ENCODE assay signal across 2 cellular contexts in the genomic region with DNA sequence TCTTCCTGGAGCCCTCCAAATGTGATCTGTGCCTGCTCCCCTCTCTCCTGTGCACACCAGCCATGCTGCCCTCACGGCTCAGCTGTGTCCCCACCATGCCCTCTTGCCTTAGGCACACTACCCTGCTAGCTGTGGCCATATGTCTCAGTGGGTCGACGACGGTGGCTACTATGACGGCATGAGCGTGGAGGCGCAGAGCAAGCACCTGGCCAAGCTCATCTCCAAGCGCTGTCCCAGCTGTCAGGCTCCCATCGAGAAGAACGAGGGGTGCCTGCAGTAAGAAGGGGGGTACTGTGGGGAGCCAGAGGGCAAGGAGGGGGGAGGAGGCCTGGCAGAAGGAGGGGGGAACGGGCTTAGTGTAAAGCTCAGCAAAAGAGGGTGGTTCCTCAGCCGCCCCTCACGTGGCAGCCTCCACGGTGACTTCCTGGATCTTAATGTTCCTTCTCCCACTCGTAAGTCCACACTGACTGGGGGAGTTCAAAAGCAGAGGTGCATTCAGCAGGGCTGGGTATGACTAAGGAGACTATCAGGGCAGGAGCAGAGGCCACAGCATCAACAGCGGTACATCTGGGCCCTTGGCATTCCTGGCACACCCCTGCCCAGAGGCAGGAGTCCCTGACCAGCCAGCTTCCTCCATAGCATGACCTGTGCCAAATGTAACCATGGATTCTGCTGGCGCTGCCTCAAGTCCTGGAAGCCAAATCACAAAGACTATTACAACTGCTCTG.
TF ChIP-seq lines count a peak whose summit lies in the region.

No MANE protein-coding gene starts in this region.

TF ChIP-seq in SK-N-SH treated with all-trans-retinoic acid at 6 μM for 48 hours, 23 proteins besides CTCF, POLR2A, EP300 and RAD21 (continues in another document):
- TF ChIP-seq, protein P1, sequence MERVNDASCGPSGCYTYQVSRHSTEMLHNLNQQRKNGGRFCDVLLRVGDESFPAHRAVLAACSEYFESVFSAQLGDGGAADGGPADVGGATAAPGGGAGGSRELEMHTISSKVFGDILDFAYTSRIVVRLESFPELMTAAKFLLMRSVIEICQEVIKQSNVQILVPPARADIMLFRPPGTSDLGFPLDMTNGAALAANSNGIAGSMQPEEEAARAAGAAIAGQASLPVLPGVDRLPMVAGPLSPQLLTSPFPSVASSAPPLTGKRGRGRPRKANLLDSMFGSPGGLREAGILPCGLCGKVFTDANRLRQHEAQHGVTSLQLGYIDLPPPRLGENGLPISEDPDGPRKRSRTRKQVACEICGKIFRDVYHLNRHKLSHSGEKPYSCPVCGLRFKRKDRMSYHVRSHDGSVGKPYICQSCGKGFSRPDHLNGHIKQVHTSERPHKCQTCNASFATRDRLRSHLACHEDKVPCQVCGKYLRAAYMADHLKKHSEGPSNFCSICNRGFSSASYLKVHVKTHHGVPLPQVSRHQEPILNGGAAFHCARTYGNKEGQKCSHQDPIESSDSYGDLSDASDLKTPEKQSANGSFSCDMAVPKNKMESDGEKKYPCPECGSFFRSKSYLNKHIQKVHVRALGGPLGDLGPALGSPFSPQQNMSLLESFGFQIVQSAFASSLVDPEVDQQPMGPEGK (CRISPR knock-in tag; IDR thresholded peaks at IDR 0.05; ENCODE audit: borderline replicate concordance), result no peak
- TF ChIP-seq ZNF70 (CRISPR knock-in tag; IDR thresholded peaks at IDR 0.05) (no peak), ARNTL (CRISPR knock-in tag; IDR thresholded peaks at IDR 0.05; ENCODE audit: borderline replicate concordance, low read depth) (no peak), RARB (CRISPR knock-in tag; IDR thresholded peaks at IDR 0.05) (no peak), TOX (CRISPR knock-in tag; IDR thresholded peaks at IDR 0.05; ENCODE audit: borderline replicate concordance) (no peak), ZC3H10 (CRISPR knock-in tag; IDR thresholded peaks at IDR 0.05) (no peak), ISL1 (CRISPR knock-in tag; IDR thresholded peaks at IDR 0.05) (no peak), GLIS3 (CRISPR knock-in tag; IDR thresholded peaks at IDR 0.05) (no peak), CSDC2 (CRISPR knock-in tag; IDR thresholded peaks at IDR 0.05) (no peak), ZNF565 (CRISPR knock-in tag; conservative IDR thresholded peaks at IDR 0.05; ENCODE audit: low read depth) (no peak), ESRRG (CRISPR knock-in tag; IDR thresholded peaks at IDR 0.05) (no peak), ZNF8 (CRISPR knock-in tag; IDR thresholded peaks at IDR 0.05) (no peak), OSR1 (CRISPR knock-in tag; IDR thresholded peaks at IDR 0.05) (no peak), PPARA (CRISPR knock-in tag; IDR thresholded peaks at IDR 0.05; ENCODE audit: borderline replicate concordance) (no peak)
- TF ChIP-seq, protein P2, sequence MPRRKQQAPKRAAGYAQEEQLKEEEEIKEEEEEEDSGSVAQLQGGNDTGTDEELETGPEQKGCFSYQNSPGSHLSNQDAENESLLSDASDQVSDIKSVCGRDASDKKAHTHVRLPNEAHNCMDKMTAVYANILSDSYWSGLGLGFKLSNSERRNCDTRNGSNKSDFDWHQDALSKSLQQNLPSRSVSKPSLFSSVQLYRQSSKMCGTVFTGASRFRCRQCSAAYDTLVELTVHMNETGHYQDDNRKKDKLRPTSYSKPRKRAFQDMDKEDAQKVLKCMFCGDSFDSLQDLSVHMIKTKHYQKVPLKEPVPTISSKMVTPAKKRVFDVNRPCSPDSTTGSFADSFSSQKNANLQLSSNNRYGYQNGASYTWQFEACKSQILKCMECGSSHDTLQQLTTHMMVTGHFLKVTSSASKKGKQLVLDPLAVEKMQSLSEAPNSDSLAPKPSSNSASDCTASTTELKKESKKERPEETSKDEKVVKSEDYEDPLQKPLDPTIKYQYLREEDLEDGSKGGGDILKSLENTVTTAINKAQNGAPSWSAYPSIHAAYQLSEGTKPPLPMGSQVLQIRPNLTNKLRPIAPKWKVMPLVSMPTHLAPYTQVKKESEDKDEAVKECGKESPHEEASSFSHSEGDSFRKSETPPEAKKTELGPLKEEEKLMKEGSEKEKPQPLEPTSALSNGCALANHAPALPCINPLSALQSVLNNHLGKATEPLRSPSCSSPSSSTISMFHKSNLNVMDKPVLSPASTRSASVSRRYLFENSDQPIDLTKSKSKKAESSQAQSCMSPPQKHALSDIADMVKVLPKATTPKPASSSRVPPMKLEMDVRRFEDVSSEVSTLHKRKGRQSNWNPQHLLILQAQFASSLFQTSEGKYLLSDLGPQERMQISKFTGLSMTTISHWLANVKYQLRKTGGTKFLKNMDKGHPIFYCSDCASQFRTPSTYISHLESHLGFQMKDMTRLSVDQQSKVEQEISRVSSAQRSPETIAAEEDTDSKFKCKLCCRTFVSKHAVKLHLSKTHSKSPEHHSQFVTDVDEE (CRISPR knock-in tag; IDR thresholded peaks at IDR 0.05), result no peak
- TF ChIP-seq, protein P3, sequence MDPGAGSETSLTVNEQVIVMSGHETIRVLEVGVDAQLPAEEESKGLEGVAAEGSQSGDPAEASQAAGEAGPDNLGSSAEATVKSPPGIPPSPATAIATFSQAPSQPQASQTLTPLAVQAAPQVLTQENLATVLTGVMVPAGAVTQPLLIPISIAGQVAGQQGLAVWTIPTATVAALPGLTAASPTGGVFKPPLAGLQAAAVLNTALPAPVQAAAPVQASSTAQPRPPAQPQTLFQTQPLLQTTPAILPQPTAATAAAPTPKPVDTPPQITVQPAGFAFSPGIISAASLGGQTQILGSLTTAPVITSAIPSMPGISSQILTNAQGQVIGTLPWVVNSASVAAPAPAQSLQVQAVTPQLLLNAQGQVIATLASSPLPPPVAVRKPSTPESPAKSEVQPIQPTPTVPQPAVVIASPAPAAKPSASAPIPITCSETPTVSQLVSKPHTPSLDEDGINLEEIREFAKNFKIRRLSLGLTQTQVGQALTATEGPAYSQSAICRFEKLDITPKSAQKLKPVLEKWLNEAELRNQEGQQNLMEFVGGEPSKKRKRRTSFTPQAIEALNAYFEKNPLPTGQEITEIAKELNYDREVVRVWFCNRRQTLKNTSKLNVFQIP (CRISPR knock-in tag; IDR thresholded peaks at IDR 0.05; ENCODE audit: borderline replicate concordance, low read depth), result no peak
- TF ChIP-seq, protein P4, sequence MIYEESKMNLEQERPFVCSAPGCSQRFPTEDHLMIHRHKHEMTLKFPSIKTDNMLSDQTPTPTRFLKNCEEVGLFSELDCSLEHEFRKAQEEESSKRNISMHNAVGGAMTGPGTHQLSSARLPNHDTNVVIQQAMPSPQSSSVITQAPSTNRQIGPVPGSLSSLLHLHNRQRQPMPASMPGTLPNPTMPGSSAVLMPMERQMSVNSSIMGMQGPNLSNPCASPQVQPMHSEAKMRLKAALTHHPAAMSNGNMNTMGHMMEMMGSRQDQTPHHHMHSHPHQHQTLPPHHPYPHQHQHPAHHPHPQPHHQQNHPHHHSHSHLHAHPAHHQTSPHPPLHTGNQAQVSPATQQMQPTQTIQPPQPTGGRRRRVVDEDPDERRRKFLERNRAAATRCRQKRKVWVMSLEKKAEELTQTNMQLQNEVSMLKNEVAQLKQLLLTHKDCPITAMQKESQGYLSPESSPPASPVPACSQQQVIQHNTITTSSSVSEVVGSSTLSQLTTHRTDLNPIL (CRISPR knock-in tag; IDR thresholded peaks at IDR 0.05; ENCODE audit: low read depth), result no peak

TF ChIP-seq in SK-N-SH, 30 proteins besides CTCF, POLR2A, EP300 and RAD21 (continued from another document):
- TF ChIP-seq, protein P5, sequence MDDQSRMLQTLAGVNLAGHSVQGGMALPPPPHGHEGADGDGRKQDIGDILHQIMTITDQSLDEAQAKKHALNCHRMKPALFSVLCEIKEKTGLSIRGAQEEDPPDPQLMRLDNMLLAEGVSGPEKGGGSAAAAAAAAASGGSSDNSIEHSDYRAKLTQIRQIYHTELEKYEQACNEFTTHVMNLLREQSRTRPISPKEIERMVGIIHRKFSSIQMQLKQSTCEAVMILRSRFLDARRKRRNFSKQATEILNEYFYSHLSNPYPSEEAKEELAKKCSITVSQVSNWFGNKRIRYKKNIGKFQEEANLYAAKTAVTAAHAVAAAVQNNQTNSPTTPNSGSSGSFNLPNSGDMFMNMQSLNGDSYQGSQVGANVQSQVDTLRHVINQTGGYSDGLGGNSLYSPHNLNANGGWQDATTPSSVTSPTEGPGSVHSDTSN (IDR thresholded peaks at IDR 0.05), result no peak
